ENCODE assay signal across 8 cellular contexts in the genomic region with DNA sequence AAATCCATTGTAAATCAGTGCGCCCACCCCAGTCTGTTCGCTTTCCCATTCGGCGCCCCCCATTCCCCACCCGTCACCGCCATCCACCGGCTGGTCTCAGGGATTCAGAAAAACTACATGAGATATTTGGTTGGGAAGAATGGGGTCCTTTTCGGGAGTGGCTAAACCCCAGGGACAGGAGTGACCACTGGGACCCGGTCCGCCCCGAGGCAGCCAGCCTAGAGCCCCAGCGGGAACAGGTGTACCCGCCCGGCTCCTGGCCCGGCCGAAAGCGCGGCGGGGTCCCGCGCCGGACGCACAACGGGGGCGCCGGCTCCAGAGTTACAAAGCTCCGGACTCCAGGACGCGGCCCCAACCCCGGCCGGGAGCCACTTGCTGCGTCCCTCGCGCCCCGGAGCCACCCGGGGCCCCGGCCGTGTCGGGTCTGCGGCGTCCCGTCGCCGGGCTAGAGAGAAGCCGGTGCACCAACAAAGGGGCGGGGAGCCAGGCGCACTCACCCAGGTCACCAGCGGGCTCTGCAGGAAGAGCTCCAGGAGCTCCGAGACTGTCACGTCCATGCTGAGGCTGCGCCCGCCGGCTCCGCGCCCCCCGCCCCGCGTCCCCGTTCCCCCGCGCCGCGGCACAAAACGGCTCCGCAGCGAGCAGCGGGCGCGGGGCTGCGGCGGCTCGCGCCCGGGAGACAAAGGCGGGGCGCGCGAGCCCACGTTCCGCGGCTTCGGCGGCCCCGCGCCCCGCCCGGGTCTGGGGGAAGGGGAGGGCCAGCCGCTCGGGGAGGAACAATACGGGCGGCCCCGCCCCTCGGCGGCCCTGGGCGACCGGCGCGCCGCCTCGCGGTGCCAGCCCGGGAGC. TPM values are rescaled to one million over a fixed set of nuclear protein-coding genes. Genes with fewer than 3 reads are reported as not detected.
A peak's percentile ranks its signal among the peaks of the same experiment; 100 is the strongest.
DNase-seq lines count a peak whose midpoint lies in the region; ATAC-seq and TF ChIP-seq lines count a peak whose summit lies in the region.

A gene with protein sequence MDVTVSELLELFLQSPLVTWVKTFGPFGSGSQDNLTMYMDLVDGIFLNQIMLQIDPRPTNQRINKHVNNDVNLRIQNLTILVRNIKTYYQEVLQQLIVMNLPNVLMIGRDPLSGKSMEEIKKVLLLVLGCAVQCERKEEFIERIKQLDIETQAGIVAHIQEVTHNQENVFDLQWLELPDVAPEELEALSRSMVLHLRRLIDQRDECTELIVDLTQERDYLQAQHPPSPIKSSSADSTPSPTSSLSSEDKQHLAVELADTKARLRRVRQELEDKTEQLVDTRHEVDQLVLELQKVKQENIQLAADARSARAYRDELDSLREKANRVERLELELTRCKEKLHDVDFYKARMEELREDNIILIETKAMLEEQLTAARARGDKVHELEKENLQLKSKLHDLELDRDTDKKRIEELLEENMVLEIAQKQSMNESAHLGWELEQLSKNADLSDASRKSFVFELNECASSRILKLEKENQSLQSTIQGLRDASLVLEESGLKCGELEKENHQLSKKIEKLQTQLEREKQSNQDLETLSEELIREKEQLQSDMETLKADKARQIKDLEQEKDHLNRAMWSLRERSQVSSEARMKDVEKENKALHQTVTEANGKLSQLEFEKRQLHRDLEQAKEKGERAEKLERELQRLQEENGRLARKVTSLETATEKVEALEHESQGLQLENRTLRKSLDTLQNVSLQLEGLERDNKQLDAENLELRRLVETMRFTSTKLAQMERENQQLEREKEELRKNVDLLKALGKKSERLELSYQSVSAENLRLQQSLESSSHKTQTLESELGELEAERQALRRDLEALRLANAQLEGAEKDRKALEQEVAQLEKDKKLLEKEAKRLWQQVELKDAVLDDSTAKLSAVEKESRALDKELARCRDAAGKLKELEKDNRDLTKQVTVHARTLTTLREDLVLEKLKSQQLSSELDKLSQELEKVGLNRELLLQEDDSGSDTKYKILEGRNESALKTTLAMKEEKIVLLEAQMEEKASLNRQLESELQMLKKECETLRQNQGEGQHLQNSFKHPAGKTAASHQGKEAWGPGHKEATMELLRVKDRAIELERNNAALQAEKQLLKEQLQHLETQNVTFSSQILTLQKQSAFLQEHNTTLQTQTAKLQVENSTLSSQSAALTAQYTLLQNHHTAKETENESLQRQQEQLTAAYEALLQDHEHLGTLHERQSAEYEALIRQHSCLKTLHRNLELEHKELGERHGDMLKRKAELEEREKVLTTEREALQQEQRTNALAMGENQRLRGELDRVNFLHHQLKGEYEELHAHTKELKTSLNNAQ (N-terminal part only) (minus strand): TSS at position 687 of the 849 bp plus-strand sequence. CDS start 130 bp downstream, at position 557.

- in situ Hi-C loops in GM18951 (cut with MboI; ENCODE audit: low sequenced_read_pairs, unreplicated experiment): no loop called here

- peak within 1 kb of the TSS; percentile 60 for H3K27ac ChIP-seq in muscle layer of duodenum (ENCODE audit: low read length)

- H3K4me3 ChIP-seq in AG10803 (ENCODE audit: low read length) (peak within 1 kb of the TSS; percentile 44), epithelial cell of proximal tubule (ENCODE audit: low read depth, low read length) (peak within 1 kb of the TSS; percentile 74), muscle layer of duodenum (ENCODE audit: low read depth in 1 of 2, low read length in 2 of 2) (peak within 1 kb of the TSS; percentile 70 to 71)

- ATAC-seq in HG03175 (IDR thresholded peaks at IDR 0.05; ENCODE audit: unreplicated experiment): peak; percentile 49
- peak; percentile 55 for ATAC-seq in stimulated activated naive CD8-positive, alpha-beta T cell treated with anti-CD3 and anti-CD28 coated beads, Interleukin-15, Interleukin-2, amounts not matched to agents 100 U/mL and 50 U/mL, for 24 hours

- no peaks in the 10 kb centered on the region for H3K27me3 ChIP-seq in muscle layer of duodenum (ENCODE audit: low read depth, low read length)

- H3K4me1 ChIP-seq in muscle layer of duodenum (ENCODE audit: control insufficient read depth in 1 of 2, insufficient read depth in 2 of 2, low read length in 2 of 2): peaks cover 4 to 17% of the 10 kb centered on the region in 2 donors

- no peak for DNase-seq in AG10803 (ENCODE audit: low read depth)
- DNase-seq in NCI-H748 (lab: John Stamatoyannopoulos, UW; ENCODE audit: unreplicated experiment): peak; percentile 87
- DNase-seq in activated CD8-positive, alpha-beta memory T cell treated with anti-CD3 and anti-CD28 coated beads, Interleukin-2, amount 50 U/mL, for 4 hours: peak; percentile 80
- DNase-seq in epithelial cell of proximal tubule (ENCODE audit: low read depth): no peak
- peak; percentile 84 for DNase-seq in stimulated activated naive CD8-positive, alpha-beta T cell treated with anti-CD3 and anti-CD28 coated beads, Interleukin-15, Interleukin-2, amounts not matched to agents 100 U/mL and 50 U/mL, for 24 hours

- no peak for TF ChIP-seq CTCF in AG10803 (conservative IDR thresholded peaks at IDR 0.05; ENCODE audit: low read length)
- TF ChIP-seq CTCF in epithelial cell of proximal tubule (conservative IDR thresholded peaks at IDR 0.05; ENCODE audit: low read depth, low read length): no peak

- peak; percentile 62 for TF ChIP-seq POLR2A in GM18951 (IDR thresholded peaks at IDR 0.05; ENCODE audit: extremely low read depth, insufficient read depth, insufficient read length)

- no peaks in the 10 kb centered on the region for H3K9me3 ChIP-seq in muscle layer of duodenum (ENCODE audit: control insufficient read depth in 1 of 2, low read length in 2 of 2)

- no peaks in the 10 kb centered on the region for H3K36me3 ChIP-seq in muscle layer of duodenum (ENCODE audit: control insufficient read depth in 1 of 2, insufficient read depth in 2 of 2, low read length in 2 of 2)

RNA-seq across cellular contexts. Expression of the gene that starts here (rescaled TPM):
- total RNA-seq in epithelial cell of proximal tubule: 16.4 and 21.2 TPM in 2 replicates

Comparison
In these comparisons a context has a peak if more than half of its experiments do, and no peak if none do; other contexts are left out.
1. DNase-seq: peak in NCI-H748 (single experiment), activated CD8-positive, alpha-beta memory T cell treated with anti-CD3 and anti-CD28 coated beads, Interleukin-2, amount 50 U/mL, for 4 hours (single experiment) and stimulated activated naive CD8-positive, alpha-beta T cell treated with anti-CD3 and anti-CD28 coated beads, Interleukin-15, Interleukin-2, amounts not matched to agents 100 U/mL and 50 U/mL, for 24 hours (single experiment); none in AG10803 (single experiment) and epithelial cell of proximal tubule (single experiment).
2. Peak in every context shown above with its lines, with median percentiles within 50 percentile points of each other: H3K4me3 ChIP-seq.